ENCODE assay signal across 34 cellular contexts in genomic region chr5:127367029-127367428, GRCh38.
"Had no signal": no experiment of that assay in that cellular context is flagged by ENCODE, and none has a peak within 500 bp of the region (broad histone marks: within the 10 kb centered on the region; RNA-seq: fewer than 3 reads in every experiment).

No MANE protein-coding gene starts in this region.

- H3K27ac ChIP-seq: KMS-11 had no signal

- H3K9me3 ChIP-seq: MG63 had no signal

- H3K36me3 ChIP-seq: MG63 had no signal

- H3K4me2 ChIP-seq: KMS-11 had no signal

- H3K9ac ChIP-seq: KMS-11 had no signal

- DNase-seq: Karpas-422, Kasumi-1, MG63, MM.1S, MV-4-11, NCI-H1048, NCI-H1092, NCI-H1092 treated with DMSO at 0.1 percent for 48 hours, NCI-H1105, NCI-H1105 treated with DMSO at 0.1 percent for 48 hours, NCI-H1417, NCI-H1417 treated with DMSO at 0.1 percent for 48 hours, NCI-H1436, NCI-H1436 treated with DMSO at 0.1 percent for 48 hours, NCI-H146, NCI-H1694, NCI-H1694 treated with DMSO at 0.1 percent for 48 hours, NCI-H187, NCI-H187 treated with DMSO at 0.1 percent for 48 hours, NCI-H1930, NCI-H2029, NCI-H2029 treated with DMSO at 0.1 percent for 48 hours, NCI-H2081, NCI-H2081 treated with DMSO at 0.1 percent for 48 hours, NCI-H2107, NCI-H2171, NCI-H2171 treated with DMSO at 0.1 percent for 48 hours, NCI-H2227 treated with DMSO at 0.1 percent for 48 hours, NCI-H226, NCI-H345, NCI-H446, NCI-H446 treated with DMSO at 0.1 percent for 48 hours, NCI-H510A had no signal

- H3K4me3 ChIP-seq: MG63 had no signal
